Comparison of ENCODE assay signal across 1 cellular context in the genomic region with DNA sequence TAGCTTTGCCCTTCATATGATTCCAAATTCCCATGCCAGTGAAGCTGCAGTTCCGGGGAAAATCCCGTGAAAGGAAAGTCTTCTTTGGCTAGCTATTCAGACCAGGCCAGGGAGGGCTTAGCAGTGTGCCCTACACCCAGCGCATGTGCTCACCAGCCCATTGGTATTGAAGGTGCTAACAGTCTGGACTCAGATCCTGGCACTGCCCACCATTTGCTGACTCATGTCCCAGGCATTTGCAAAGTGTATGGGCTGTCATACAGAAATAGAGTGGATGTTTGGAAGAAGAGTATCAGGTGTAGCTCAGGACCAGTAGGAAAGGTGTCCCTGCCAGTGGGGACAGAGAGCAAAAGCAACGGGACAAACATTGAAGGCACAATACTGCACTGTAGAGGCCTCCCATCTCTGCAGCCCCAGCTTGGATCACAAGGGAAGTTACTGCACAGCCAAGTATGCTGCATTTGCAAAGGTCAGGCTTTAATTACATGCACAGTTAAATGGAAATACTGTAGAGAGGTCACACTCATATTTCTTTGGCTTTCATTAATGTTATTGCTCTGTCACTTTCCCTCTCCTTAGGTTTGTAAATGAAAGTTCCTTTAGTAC.
TF ChIP-seq lines count a peak whose summit lies in the region.

No MANE protein-coding gene starts in this region.

TF ChIP-seq in HepG2, 621 proteins besides CTCF, POLR2A, EP300 and RAD21 (continued from another document and continues in another):
- TF ChIP-seq, protein P1, sequence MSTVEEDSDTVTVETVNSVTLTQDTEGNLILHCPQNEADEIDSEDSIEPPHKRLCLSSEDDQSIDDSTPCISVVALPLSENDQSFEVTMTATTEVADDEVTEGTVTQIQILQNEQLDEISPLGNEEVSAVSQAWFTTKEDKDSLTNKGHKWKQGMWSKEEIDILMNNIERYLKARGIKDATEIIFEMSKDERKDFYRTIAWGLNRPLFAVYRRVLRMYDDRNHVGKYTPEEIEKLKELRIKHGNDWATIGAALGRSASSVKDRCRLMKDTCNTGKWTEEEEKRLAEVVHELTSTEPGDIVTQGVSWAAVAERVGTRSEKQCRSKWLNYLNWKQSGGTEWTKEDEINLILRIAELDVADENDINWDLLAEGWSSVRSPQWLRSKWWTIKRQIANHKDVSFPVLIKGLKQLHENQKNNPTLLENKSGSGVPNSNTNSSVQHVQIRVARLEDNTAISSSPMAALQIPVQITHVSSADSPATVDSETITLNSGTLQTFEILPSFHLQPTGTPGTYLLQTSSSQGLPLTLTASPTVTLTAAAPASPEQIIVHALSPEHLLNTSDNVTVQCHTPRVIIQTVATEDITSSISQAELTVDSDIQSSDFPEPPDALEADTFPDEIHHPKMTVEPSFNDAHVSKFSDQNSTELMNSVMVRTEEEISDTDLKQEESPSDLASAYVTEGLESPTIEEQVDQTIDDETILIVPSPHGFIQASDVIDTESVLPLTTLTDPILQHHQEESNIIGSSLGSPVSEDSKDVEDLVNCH (CRISPR knock-in tag; IDR thresholded peaks at IDR 0.05) = no peak
- TF ChIP-seq, protein P2, sequence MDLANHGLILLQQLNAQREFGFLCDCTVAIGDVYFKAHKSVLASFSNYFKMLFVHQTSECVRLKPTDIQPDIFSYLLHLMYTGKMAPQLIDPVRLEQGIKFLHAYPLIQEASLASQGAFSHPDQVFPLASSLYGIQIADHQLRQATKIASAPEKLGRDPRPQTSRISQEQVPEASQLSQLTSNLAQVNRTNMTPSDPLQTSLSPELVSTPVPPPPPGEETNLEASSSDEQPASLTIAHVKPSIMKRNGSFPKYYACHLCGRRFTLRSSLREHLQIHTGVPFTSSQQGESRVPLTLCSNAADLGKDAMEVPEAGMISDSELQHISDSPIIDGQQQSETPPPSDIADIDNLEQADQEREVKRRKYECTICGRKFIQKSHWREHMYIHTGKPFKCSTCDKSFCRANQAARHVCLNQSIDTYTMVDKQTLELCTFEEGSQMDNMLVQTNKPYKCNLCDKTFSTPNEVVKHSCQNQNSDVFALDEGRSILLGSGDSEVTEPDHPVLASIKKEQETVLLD (CRISPR knock-in tag; IDR thresholded peaks at IDR 0.05; ENCODE audit: low read depth) = no peak
- TF ChIP-seq JUNB (CRISPR knock-in tag; IDR thresholded peaks at IDR 0.05; ENCODE audit: borderline replicate concordance) (no peak), ZNF180 (CRISPR knock-in tag; IDR thresholded peaks at IDR 0.05; ENCODE audit: borderline replicate concordance, low read depth) (no peak), CC2D1A (CRISPR knock-in tag; IDR thresholded peaks at IDR 0.05) (no peak), ZKSCAN5 (CRISPR knock-in tag; IDR thresholded peaks at IDR 0.05) (no peak), ZNF737 (CRISPR knock-in tag; IDR thresholded peaks at IDR 0.05; ENCODE audit: borderline replicate concordance) (no peak), LCORL (IDR thresholded peaks at IDR 0.05) (no peak), LCORL (CRISPR knock-in tag; IDR thresholded peaks at IDR 0.05) (no peak), MAFK (conservative IDR thresholded peaks at IDR 0.05 in 1 of 2, IDR thresholded peaks at IDR 0.05 in 1 of 2; ENCODE audit: low read length in 2 of 2) (peak; percentile 29 to 59; a peak in 3 of 4 replicates), ZNF672 (CRISPR knock-in tag; IDR thresholded peaks at IDR 0.05) (no peak), ZFP41 (CRISPR knock-in tag; IDR thresholded peaks at IDR 0.05; ENCODE audit: borderline replicate concordance) (no peak), ZNF569 (CRISPR knock-in tag; IDR thresholded peaks at IDR 0.05; ENCODE audit: borderline replicate concordance) (no peak), FOSL1 (CRISPR knock-in tag; IDR thresholded peaks at IDR 0.05; ENCODE audit: borderline replicate concordance) (peak; percentile 13; the same call in 1 of the 2 replicates), NFYB (CRISPR knock-in tag; IDR thresholded peaks at IDR 0.05) (no peak), MBD4 (IDR thresholded peaks at IDR 0.05; ENCODE audit: borderline replicate concordance, low read length) (no peak), MEF2D (CRISPR knock-in tag; IDR thresholded peaks at IDR 0.05) (no peak), ZNF263 (CRISPR knock-in tag; IDR thresholded peaks at IDR 0.05) (no peak), SIX1 (CRISPR knock-in tag; IDR thresholded peaks at IDR 0.05; ENCODE audit: borderline replicate concordance) (no peak), NR2F1 (CRISPR knock-in tag; IDR thresholded peaks at IDR 0.05) (no peak), HNF4A (CRISPR knock-in tag; IDR thresholded peaks at IDR 0.05) (no peak), ZNF367 (CRISPR knock-in tag; IDR thresholded peaks at IDR 0.05; ENCODE audit: borderline replicate concordance) (no peak), MAFF (IDR thresholded peaks at IDR 0.05; ENCODE audit: low read depth, low read length) (peak; percentile 42; the same call in 1 of the 2 replicates), CBFB (CRISPR knock-in tag; IDR thresholded peaks at IDR 0.05) (no peak), GATA4 (IDR thresholded peaks at IDR 0.05; ENCODE audit: borderline replicate concordance, low read depth) (no peak), NRL (CRISPR knock-in tag; IDR thresholded peaks at IDR 0.05; ENCODE audit: borderline replicate concordance) (no peak), NCOA5 (CRISPR knock-in tag; IDR thresholded peaks at IDR 0.05) (no peak), JDP2 (CRISPR knock-in tag; IDR thresholded peaks at IDR 0.05; ENCODE audit: borderline replicate concordance) (no peak)
- TF ChIP-seq, protein P3, sequence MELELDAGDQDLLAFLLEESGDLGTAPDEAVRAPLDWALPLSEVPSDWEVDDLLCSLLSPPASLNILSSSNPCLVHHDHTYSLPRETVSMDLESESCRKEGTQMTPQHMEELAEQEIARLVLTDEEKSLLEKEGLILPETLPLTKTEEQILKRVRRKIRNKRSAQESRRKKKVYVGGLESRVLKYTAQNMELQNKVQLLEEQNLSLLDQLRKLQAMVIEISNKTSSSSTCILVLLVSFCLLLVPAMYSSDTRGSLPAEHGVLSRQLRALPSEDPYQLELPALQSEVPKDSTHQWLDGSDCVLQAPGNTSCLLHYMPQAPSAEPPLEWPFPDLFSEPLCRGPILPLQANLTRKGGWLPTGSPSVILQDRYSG (CRISPR knock-in tag; IDR thresholded peaks at IDR 0.05) = no peak
- TF ChIP-seq, protein P4, sequence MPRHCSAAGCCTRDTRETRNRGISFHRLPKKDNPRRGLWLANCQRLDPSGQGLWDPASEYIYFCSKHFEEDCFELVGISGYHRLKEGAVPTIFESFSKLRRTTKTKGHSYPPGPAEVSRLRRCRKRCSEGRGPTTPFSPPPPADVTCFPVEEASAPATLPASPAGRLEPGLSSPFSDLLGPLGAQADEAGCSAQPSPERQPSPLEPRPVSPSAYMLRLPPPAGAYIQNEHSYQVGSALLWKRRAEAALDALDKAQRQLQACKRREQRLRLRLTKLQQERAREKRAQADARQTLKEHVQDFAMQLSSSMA (CRISPR knock-in tag; IDR thresholded peaks at IDR 0.05) = no peak
- TF ChIP-seq, protein P5, sequence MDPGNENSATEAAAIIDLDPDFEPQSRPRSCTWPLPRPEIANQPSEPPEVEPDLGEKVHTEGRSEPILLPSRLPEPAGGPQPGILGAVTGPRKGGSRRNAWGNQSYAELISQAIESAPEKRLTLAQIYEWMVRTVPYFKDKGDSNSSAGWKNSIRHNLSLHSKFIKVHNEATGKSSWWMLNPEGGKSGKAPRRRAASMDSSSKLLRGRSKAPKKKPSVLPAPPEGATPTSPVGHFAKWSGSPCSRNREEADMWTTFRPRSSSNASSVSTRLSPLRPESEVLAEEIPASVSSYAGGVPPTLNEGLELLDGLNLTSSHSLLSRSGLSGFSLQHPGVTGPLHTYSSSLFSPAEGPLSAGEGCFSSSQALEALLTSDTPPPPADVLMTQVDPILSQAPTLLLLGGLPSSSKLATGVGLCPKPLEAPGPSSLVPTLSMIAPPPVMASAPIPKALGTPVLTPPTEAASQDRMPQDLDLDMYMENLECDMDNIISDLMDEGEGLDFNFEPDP (CRISPR knock-in tag; conservative IDR thresholded peaks at IDR 0.05) = no peak
- TF ChIP-seq, protein P6, sequence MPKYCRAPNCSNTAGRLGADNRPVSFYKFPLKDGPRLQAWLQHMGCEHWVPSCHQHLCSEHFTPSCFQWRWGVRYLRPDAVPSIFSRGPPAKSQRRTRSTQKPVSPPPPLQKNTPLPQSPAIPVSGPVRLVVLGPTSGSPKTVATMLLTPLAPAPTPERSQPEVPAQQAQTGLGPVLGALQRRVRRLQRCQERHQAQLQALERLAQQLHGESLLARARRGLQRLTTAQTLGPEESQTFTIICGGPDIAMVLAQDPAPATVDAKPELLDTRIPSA (CRISPR knock-in tag; IDR thresholded peaks at IDR 0.05; ENCODE audit: borderline replicate concordance) = no peak
- TF ChIP-seq, protein P7, sequence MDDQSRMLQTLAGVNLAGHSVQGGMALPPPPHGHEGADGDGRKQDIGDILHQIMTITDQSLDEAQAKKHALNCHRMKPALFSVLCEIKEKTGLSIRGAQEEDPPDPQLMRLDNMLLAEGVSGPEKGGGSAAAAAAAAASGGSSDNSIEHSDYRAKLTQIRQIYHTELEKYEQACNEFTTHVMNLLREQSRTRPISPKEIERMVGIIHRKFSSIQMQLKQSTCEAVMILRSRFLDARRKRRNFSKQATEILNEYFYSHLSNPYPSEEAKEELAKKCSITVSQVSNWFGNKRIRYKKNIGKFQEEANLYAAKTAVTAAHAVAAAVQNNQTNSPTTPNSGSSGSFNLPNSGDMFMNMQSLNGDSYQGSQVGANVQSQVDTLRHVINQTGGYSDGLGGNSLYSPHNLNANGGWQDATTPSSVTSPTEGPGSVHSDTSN (CRISPR knock-in tag; IDR thresholded peaks at IDR 0.05; ENCODE audit: borderline replicate concordance) = no peak
- TF ChIP-seq, protein P8, sequence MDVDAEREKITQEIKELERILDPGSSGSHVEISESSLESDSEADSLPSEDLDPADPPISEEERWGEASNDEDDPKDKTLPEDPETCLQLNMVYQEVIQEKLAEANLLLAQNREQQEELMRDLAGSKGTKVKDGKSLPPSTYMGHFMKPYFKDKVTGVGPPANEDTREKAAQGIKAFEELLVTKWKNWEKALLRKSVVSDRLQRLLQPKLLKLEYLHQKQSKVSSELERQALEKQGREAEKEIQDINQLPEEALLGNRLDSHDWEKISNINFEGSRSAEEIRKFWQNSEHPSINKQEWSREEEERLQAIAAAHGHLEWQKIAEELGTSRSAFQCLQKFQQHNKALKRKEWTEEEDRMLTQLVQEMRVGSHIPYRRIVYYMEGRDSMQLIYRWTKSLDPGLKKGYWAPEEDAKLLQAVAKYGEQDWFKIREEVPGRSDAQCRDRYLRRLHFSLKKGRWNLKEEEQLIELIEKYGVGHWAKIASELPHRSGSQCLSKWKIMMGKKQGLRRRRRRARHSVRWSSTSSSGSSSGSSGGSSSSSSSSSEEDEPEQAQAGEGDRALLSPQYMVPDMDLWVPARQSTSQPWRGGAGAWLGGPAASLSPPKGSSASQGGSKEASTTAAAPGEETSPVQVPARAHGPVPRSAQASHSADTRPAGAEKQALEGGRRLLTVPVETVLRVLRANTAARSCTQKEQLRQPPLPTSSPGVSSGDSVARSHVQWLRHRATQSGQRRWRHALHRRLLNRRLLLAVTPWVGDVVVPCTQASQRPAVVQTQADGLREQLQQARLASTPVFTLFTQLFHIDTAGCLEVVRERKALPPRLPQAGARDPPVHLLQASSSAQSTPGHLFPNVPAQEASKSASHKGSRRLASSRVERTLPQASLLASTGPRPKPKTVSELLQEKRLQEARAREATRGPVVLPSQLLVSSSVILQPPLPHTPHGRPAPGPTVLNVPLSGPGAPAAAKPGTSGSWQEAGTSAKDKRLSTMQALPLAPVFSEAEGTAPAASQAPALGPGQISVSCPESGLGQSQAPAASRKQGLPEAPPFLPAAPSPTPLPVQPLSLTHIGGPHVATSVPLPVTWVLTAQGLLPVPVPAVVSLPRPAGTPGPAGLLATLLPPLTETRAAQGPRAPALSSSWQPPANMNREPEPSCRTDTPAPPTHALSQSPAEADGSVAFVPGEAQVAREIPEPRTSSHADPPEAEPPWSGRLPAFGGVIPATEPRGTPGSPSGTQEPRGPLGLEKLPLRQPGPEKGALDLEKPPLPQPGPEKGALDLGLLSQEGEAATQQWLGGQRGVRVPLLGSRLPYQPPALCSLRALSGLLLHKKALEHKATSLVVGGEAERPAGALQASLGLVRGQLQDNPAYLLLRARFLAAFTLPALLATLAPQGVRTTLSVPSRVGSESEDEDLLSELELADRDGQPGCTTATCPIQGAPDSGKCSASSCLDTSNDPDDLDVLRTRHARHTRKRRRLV (CRISPR knock-in tag; IDR thresholded peaks at IDR 0.05) = no peak
- TF ChIP-seq, protein P9, sequence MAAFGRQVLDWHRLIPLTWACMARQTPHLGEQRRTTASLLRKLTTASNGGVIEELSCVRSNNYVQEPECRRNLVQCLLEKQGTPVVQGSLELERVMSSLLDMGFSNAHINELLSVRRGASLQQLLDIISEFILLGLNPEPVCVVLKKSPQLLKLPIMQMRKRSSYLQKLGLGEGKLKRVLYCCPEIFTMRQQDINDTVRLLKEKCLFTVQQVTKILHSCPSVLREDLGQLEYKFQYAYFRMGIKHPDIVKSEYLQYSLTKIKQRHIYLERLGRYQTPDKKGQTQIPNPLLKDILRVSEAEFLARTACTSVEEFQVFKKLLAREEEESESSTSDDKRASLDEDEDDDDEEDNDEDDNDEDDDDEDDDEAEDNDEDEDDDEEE (CRISPR knock-in tag; IDR thresholded peaks at IDR 0.05) = no peak
- TF ChIP-seq, protein P10, sequence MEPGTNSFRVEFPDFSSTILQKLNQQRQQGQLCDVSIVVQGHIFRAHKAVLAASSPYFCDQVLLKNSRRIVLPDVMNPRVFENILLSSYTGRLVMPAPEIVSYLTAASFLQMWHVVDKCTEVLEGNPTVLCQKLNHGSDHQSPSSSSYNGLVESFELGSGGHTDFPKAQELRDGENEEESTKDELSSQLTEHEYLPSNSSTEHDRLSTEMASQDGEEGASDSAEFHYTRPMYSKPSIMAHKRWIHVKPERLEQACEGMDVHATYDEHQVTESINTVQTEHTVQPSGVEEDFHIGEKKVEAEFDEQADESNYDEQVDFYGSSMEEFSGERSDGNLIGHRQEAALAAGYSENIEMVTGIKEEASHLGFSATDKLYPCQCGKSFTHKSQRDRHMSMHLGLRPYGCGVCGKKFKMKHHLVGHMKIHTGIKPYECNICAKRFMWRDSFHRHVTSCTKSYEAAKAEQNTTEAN (CRISPR knock-in tag; conservative IDR thresholded peaks at IDR 0.05) = no peak
- TF ChIP-seq, protein P11, sequence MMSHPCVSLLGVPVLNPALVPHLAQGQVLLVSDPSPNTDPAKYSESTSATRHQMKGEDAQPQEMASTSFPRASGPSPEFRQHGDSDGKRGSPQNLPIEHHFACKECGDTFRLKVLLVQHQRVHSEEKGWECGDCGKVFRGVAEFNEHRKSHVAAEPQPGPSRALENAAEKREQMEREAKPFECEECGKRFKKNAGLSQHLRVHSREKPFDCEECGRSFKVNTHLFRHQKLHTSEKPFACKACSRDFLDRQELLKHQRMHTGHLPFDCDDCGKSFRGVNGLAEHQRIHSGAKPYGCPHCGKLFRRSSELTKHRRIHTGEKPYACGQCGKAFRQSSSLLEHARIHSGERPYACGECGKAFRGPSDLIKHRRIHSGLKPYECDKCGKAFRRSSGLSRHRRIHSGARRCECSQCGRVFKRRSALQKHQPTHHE (CRISPR knock-in tag; IDR thresholded peaks at IDR 0.05; ENCODE audit: borderline replicate concordance) = no peak
